In genomic region chr19:54172764-54173699, GRCh38 we compare ENCODE assay signal across 8 cellular contexts. TPM values are rescaled to one million over a fixed set of nuclear protein-coding genes. Genes with fewer than 3 reads are reported as not detected.
A peak's percentile ranks its signal among the peaks of the same experiment; 100 is the strongest.
DNase-seq lines count a peak whose midpoint lies in the region; ATAC-seq lines count a peak whose summit lies in the region.

Gene TMC4 (minus strand): TSS chr19:54173160. CDS start chr19:54173117, 43 bp downstream.

- H3K9me3 Mint-ChIP-seq in naive B cell: no peaks in the 10 kb centered on the region
- no peaks in the 10 kb centered on the region for H3K9me3 Mint-ChIP-seq in natural killer cell treated with Interleukin-12 subunit alpha and Interleukin-12 subunit beta and Interleukin-15 and Interleukin-18, amount 100 ng/mL, for 72 hours

- ATAC-seq in naive B cell (ENCODE audit: low read depth in 2 of 2) (peak; percentile 65 to 68), GM21367 (IDR thresholded peaks at IDR 0.05; ENCODE audit: unreplicated experiment) (no peak), HG02870 (IDR thresholded peaks at IDR 0.05; ENCODE audit: unreplicated experiment) (no peak)
- ATAC-seq in natural killer cell treated with Interleukin-12 subunit alpha and Interleukin-12 subunit beta and Interleukin-15 and Interleukin-18, amount 100 ng/mL, for 72 hours: no peak

- no peak within 1 kb of the TSS for H3K27ac Mint-ChIP-seq in naive B cell
- no peak within 1 kb of the TSS for H3K27ac Mint-ChIP-seq in natural killer cell treated with Interleukin-12 subunit alpha and Interleukin-12 subunit beta and Interleukin-15 and Interleukin-18, amount 100 ng/mL, for 72 hours

- no peak within 1 kb of the TSS for H3K4me3 Mint-ChIP-seq in naive B cell
- no peak within 1 kb of the TSS for H3K4me3 Mint-ChIP-seq in natural killer cell treated with Interleukin-12 subunit alpha and Interleukin-12 subunit beta and Interleukin-15 and Interleukin-18, amount 100 ng/mL, for 72 hours

- H3K36me3 Mint-ChIP-seq in naive B cell: peaks cover 0 to under 1% of the 10 kb centered on the region in 2 donors
- no peaks in the 10 kb centered on the region for H3K36me3 Mint-ChIP-seq in natural killer cell treated with Interleukin-12 subunit alpha and Interleukin-12 subunit beta and Interleukin-15 and Interleukin-18, amount 100 ng/mL, for 72 hours

- H3K27me3 Mint-ChIP-seq in naive B cell: peaks cover 0 to 4% (median 0%) of the 10 kb centered on the region in 3 donors
- no peaks in the 10 kb centered on the region for H3K27me3 Mint-ChIP-seq in natural killer cell treated with Interleukin-12 subunit alpha and Interleukin-12 subunit beta and Interleukin-15 and Interleukin-18, amount 100 ng/mL, for 72 hours

- peaks cover 16 to 32% (median 21%) of the 10 kb centered on the region in 3 donors for H3K4me1 Mint-ChIP-seq in naive B cell
- peaks cover 0 to under 1% of the 10 kb centered on the region in 2 donors for H3K4me1 Mint-ChIP-seq in natural killer cell treated with Interleukin-12 subunit alpha and Interleukin-12 subunit beta and Interleukin-15 and Interleukin-18, amount 100 ng/mL, for 72 hours (ENCODE audit: low read depth in 2 of 2)

- peak; percentile 53 for DNase-seq in EL
- DNase-seq in NCI-H2081 treated with DMSO at 0.1 percent for 48 hours (lab: John Stamatoyannopoulos, UW): peak; percentile 18
- peak; percentile 57 for DNase-seq in ecto neural progenitor cell (ENCODE audit: low spot score)
- DNase-seq in naive B cell: no peak
- no peak for DNase-seq in natural killer cell treated with Interleukin-12 subunit alpha and Interleukin-12 subunit beta and Interleukin-15 and Interleukin-18, amount 100 ng/mL, for 72 hours (ENCODE audit: low spot score)
- no peak for DNase-seq in NCI-H1092 treated with DMSO at 0.1 percent for 48 hours (lab: John Stamatoyannopoulos, UW)

RNA-seq across cellular contexts. Expression of gene TMC4, which starts in this region (rescaled TPM):
- polyA plus RNA-seq in naive B cell (ENCODE audit: low read depth in 6 of 6): not detected
- total RNA-seq in natural killer cell treated with Interleukin-12 subunit alpha and Interleukin-12 subunit beta and Interleukin-15 and Interleukin-18, amount 100 ng/mL, for 72 hours: 1 to 10 TPM in 1 of 2 donors, not detected in 1; 1.2 TPM

Comparison
In these comparisons a context has a peak if more than half of its experiments do, and no peak if none do; other contexts are left out.
1. Peak in ATAC-seq in naive B cell; RNA of the gene not detected or under 1 TPM.
2. DNase-seq: peak in EL (single experiment), NCI-H2081 treated with DMSO at 0.1 percent for 48 hours (single experiment) and ecto neural progenitor cell (single experiment); none in naive B cell (single experiment), natural killer cell treated with Interleukin-12 subunit alpha and Interleukin-12 subunit beta and Interleukin-15 and Interleukin-18, amount 100 ng/mL, for 72 hours (single experiment) and NCI-H1092 treated with DMSO at 0.1 percent for 48 hours (single experiment).